Comparison of ENCODE assay signal across 8 cellular contexts in the genomic region with DNA sequence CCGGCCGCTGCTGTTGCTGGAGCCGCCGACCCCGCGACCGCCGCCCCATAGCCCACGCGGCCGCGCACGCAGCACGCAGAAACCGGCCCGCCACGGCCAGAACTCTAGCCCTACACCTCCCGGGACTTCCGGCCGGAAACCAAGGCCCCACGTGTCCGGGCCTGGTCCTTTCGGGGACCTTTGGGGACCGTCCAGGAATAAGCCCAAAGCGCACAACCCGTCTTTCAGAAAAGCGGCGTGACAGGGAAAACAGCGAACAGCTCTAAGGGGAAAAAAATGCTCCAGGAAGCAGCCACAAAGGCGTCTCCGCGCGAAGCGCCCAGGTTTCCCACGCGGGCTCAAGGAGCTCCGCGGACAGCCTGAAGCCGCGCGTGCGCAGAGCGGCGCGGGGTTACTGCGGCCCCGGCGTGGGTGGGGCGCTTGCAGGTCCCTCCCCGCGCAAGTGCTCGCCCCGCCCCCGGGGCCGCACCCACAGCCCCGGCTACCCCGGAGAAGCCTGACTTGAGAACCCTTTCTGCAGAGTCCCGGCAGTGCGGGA. TPM values are rescaled to one million over a fixed set of nuclear protein-coding genes. Genes with fewer than 3 reads are reported as not detected.
DNase-seq lines count a peak whose midpoint lies in the region; ATAC-seq, FAIRE-seq and TF ChIP-seq lines count a peak whose summit lies in the region.

A gene (minus strand): TSS at position 114 of the 538 bp plus-strand sequence. CDS start 65 bp downstream, at position 49.
A gene with protein sequence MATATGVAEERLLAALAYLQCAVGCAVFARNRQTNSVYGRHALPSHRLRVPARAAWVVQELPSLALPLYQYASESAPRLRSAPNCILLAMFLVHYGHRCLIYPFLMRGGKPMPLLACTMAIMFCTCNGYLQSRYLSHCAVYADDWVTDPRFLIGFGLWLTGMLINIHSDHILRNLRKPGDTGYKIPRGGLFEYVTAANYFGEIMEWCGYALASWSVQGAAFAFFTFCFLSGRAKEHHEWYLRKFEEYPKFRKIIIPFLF (plus strand): TSS at position 510 of the 538 bp plus-strand sequence. CDS start 137 bp downstream, outside the sequence.

- H3K4me3 ChIP-seq in OCI-LY3 (ENCODE audit: low read length) (peak within 1 kb of the TSS; percentile 100), endothelial cell of umbilical vein (replicated peaks in 1 of 3; ENCODE audit: insufficient read depth in 1 of 3, low read depth in 1 of 3, low read length in 3 of 3) (peak within 1 kb of the TSS; percentile 75 to 90 (median 79))

- POLR2A ChIA-PET in endothelial cell of umbilical vein (lab: Charles Lee), result interaction anchor here (0.7 to 2.0 kb wide), 6 partner anchors 9 to 100 kb away, joined by 3 to 9 read pairs (median 3); a partner anchor contains a TSS

- H3K27ac ChIP-seq in OCI-LY3 (ENCODE audit: low read length), result peak within 1 kb of the TSS; percentile 72
- H3K27ac ChIP-seq in endothelial cell of umbilical vein (ENCODE audit: insufficient read depth, low read depth, low read length), result peak within 1 kb of the TSS; percentile 99

- dilution Hi-C loops in endothelial cell of umbilical vein (cut with MboI; ENCODE audit: extremely low pct_ligation_motif_present, low sequenced_read_pairs), result loop anchor here (25.0 kb wide), 1 partner anchor 104 kb away; no protein-coding TSS in a partner anchor

- TF ChIP-seq CTCF in OCI-LY3 (IDR thresholded peaks at IDR 0.05; ENCODE audit: low read depth, low read length), result no peak
- TF ChIP-seq CTCF in endothelial cell of umbilical vein (IDR thresholded peaks at IDR 0.05; ENCODE audit: extremely low read depth in 1 of 2, insufficient read depth in 1 of 2, low read depth in 1 of 2, low read length in 2 of 2), result no peak

- CTCF ChIA-PET in endothelial cell of umbilical vein (lab: Charles Lee), result interaction anchor here (1.0 to 4.6 kb wide), 8 partner anchors 8 to 112 kb away, joined by 3 to 59 read pairs (median 6); a partner anchor contains a TSS

- FAIRE-seq in endothelial cell of umbilical vein (lab: Jason Lieb, UNC), result peak; percentile 86

- H3K4me2 ChIP-seq in OCI-LY3 (ENCODE audit: low read length) (peak within 1 kb of the TSS; percentile 78), endothelial cell of umbilical vein (ENCODE audit: insufficient read depth, low read length) (peak within 1 kb of the TSS; percentile 87)

- no TSS peak for BruUV-seq in endothelial cell of umbilical vein (replicated peaks; lab: Mats Ljungman, UMichigan)

- H3K36me3 ChIP-seq in OCI-LY3 (replicated peaks; ENCODE audit: low read depth, low read length), result peaks cover 20% of the 10 kb centered on the region
- peaks cover 5 to 18% of the 10 kb centered on the region in 2 experiments for H3K36me3 ChIP-seq in endothelial cell of umbilical vein (ENCODE audit: control insufficient read depth in 2 of 2, extremely low read depth in 1 of 2, insufficient read depth in 2 of 2, low read length in 2 of 2)

- ATAC-seq in GM21528 (IDR thresholded peaks at IDR 0.05; ENCODE audit: low FRiP score, unreplicated experiment), result peak; percentile 90

- intact Hi-C loops in endothelial cell of umbilical vein (cut with micrococcal nuclease), result loop anchor here (1.0 to 2.0 kb wide), 5 partner anchors 79 to 254 kb away; a partner anchor contains a TSS

- H4K20me1 ChIP-seq in OCI-LY3 (ENCODE audit: insufficient read depth, low read length) (0 out of 2 replicates have a peak, but pooled peaks cover 3% of the 10 kb centered on the region), endothelial cell of umbilical vein (replicated peaks; ENCODE audit: control insufficient read depth, extremely low read depth, insufficient read depth, low read length) (peaks cover 2% of the 10 kb centered on the region)

- H3K9me1 ChIP-seq in endothelial cell of umbilical vein (replicated peaks; ENCODE audit: control insufficient read depth, extremely low read depth, insufficient read depth, low read length), result no peaks in the 10 kb centered on the region

- H2AFZ ChIP-seq in OCI-LY3 (ENCODE audit: low read depth, low read length) (peak within 1 kb of the TSS; percentile 46), endothelial cell of umbilical vein (ENCODE audit: low read depth, low read length) (peak within 1 kb of the TSS; percentile 90)

- peak; percentile 97 for DNase-seq in DMS 273 (lab: John Stamatoyannopoulos, UW; ENCODE audit: unreplicated experiment)
- peak; percentile 85 for DNase-seq in HuH-7.5 (ENCODE audit: low spot score)
- DNase-seq in activated CD8-positive, alpha-beta memory T cell treated with anti-CD3 and anti-CD28 coated beads, Interleukin-2, amount 50 U/mL, for 48 hours, result peak; percentile 98
- DNase-seq in endothelial cell of umbilical vein (ENCODE audit: low read depth, low spot score), result peak; percentile 92
- DNase-seq in middle frontal gyrus (ENCODE audit: extremely low spot score, low spot score), result peak; percentile 82
- DNase-seq in stimulated activated CD8-positive, alpha-beta memory T cell treated with anti-CD3 and anti-CD28 coated beads, Interleukin-2, amount 100 ng/mL, for 1 hour (ENCODE audit: low read depth in 2 of 2), result peak; percentile 86 to 87

- peak within 1 kb of the TSS; percentile 94 for H3K9ac ChIP-seq in OCI-LY3 (ENCODE audit: low read length)
- H3K9ac ChIP-seq in endothelial cell of umbilical vein (replicated peaks; ENCODE audit: extremely low read depth, insufficient read depth, low read length), result peak within 1 kb of the TSS; percentile 97

- peaks cover 68% of the 10 kb centered on the region for H3K79me2 ChIP-seq in OCI-LY3 (ENCODE audit: low read length)
- peaks cover 61% of the 10 kb centered on the region for H3K79me2 ChIP-seq in endothelial cell of umbilical vein (ENCODE audit: control insufficient read depth, insufficient read depth, low read length)

- TF ChIP-seq POLR2A in endothelial cell of umbilical vein (IDR thresholded peaks at IDR 0.05; ENCODE audit: low read depth, low read length), result peak; percentile 67

- H3K27me3 ChIP-seq in OCI-LY3 (ENCODE audit: low read depth, low read length) (no peaks in the 10 kb centered on the region), endothelial cell of umbilical vein (ENCODE audit: control insufficient read depth in 2 of 2, insufficient read depth in 2 of 2, low read length in 2 of 2) (no peaks in the 10 kb centered on the region)

- H3K4me1 ChIP-seq in OCI-LY3 (ENCODE audit: low read length), result peaks cover 15% of the 10 kb centered on the region
- peaks cover 19% of the 10 kb centered on the region for H3K4me1 ChIP-seq in endothelial cell of umbilical vein (ENCODE audit: control insufficient read depth, extremely low read depth, insufficient read depth, low read length)

- H3K9me3 ChIP-seq in OCI-LY3 (ENCODE audit: insufficient read depth, low read length) (no peaks in the 10 kb centered on the region), endothelial cell of umbilical vein (replicated peaks; ENCODE audit: control insufficient read depth, insufficient read depth, low read length) (no peaks in the 10 kb centered on the region)

TF ChIP-seq in endothelial cell of umbilical vein, 7 proteins besides CTCF, POLR2A, EP300 and RAD21:
- TF ChIP-seq MYC (IDR thresholded peaks at IDR 0.05; ENCODE audit: low read depth, low read length), result peak; percentile 67
- TF ChIP-seq FOS (IDR thresholded peaks at IDR 0.05; ENCODE audit: borderline replicate concordance, insufficient read depth, low read length), result no peak
- TF ChIP-seq POLR2AphosphoS5 (IDR thresholded peaks at IDR 0.05; ENCODE audit: insufficient read depth, low read depth, low read length), result peak; percentile 61
- no peak for TF ChIP-seq GATA2 (IDR thresholded peaks at IDR 0.05; ENCODE audit: insufficient read depth, insufficient read length, low read depth, low read length)
- TF ChIP-seq, protein P1, sequence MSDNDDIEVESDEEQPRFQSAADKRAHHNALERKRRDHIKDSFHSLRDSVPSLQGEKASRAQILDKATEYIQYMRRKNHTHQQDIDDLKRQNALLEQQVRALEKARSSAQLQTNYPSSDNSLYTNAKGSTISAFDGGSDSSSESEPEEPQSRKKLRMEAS (IDR thresholded peaks at IDR 0.05; ENCODE audit: insufficient read depth, insufficient read length), result peak; percentile 94
- TF ChIP-seq EZH2 (IDR thresholded peaks at IDR 0.05; ENCODE audit: borderline replicate concordance, low read depth, low read length, severe bottlenecking), result no peak
- no peak for TF ChIP-seq JUN (IDR thresholded peaks at IDR 0.05; ENCODE audit: borderline replicate concordance, insufficient read depth, insufficient read length, low read depth)

RNA-seq across cellular contexts. Expression of the first gene that starts in this region (rescaled TPM):
- total RNA-seq in endothelial cell of umbilical vein, result 73.0 and 85.4 TPM in 2 replicates
- 40.7 and 53.7 TPM in 2 replicates for polyA plus RNA-seq in endothelial cell of umbilical vein
- polyA plus RNA-seq in endothelial cell of umbilical vein (2011; cell fraction: cytosol; rRNA removed), result 49.1 and 52.7 TPM in 2 replicates
- polyA plus RNA-seq in endothelial cell of umbilical vein (2011; cell fraction: nucleus; rRNA removed), result 169 and 200 TPM in 2 replicates
- polyA plus RNA-seq in endothelial cell of umbilical vein (2012), result 55.7 and 69.0 TPM in 2 replicates
- polyA minus RNA-seq in endothelial cell of umbilical vein, result 54.9 and 63.4 TPM in 2 replicates
- polyA minus RNA-seq in endothelial cell of umbilical vein (2011; cell fraction: cytosol; rRNA and poly(A)+ RNA removed), result 80.2 TPM
- polyA minus RNA-seq in endothelial cell of umbilical vein (2011; cell fraction: nucleus; rRNA and poly(A)+ RNA removed), result 59.6 and 69.7 TPM in 2 replicates

RNA-seq across cellular contexts. Expression of the second gene that starts in this region (rescaled TPM):
- total RNA-seq in endothelial cell of umbilical vein, result 12.4 and 14.8 TPM in 2 replicates
- polyA plus RNA-seq in endothelial cell of umbilical vein, result 11.6 and 16.6 TPM in 2 replicates
- 5.6 and 7.0 TPM in 2 replicates for polyA plus RNA-seq in endothelial cell of umbilical vein (2011; cell fraction: cytosol; rRNA removed)
- polyA plus RNA-seq in endothelial cell of umbilical vein (2011; cell fraction: nucleus; rRNA removed), result 8.0 and 9.0 TPM in 2 replicates
- 6.4 and 7.8 TPM in 2 replicates for polyA plus RNA-seq in endothelial cell of umbilical vein (2012)
- polyA minus RNA-seq in endothelial cell of umbilical vein, result 6.6 and 8.3 TPM in 2 replicates
- polyA minus RNA-seq in endothelial cell of umbilical vein (2011; cell fraction: cytosol; rRNA and poly(A)+ RNA removed), result 37.5 TPM
- 7.0 and 7.5 TPM in 2 replicates for polyA minus RNA-seq in endothelial cell of umbilical vein (2011; cell fraction: nucleus; rRNA and poly(A)+ RNA removed)

Comparison
In these comparisons a context has a peak if more than half of its experiments do, and no peak if none do; other contexts are left out.
1. Peak in every context shown above with its lines: DNase-seq, ATAC-seq, H3K4me3 ChIP-seq and H3K27ac ChIP-seq.